8 cellular contexts compared by ENCODE assay signal in genomic region chr3:155805204-155805801, GRCh38. TPM values are rescaled to one million over a fixed set of nuclear protein-coding genes. Genes with fewer than 3 reads are reported as not detected.
DNase-seq lines count a peak whose midpoint lies in the region; ATAC-seq and TF ChIP-seq lines count a peak whose summit lies in the region.

No MANE protein-coding gene starts in this region.

- peak; percentile 4 for ATAC-seq in HG03575 (IDR thresholded peaks at IDR 0.05; ENCODE audit: extremely low read depth, insufficient number of reproducible peaks, low FRiP score, unreplicated experiment)
- peak; percentile 43 for ATAC-seq in omental fat pad (ENCODE audit: low FRiP score)
- ATAC-seq in HG03108 (IDR thresholded peaks at IDR 0.05; ENCODE audit: unreplicated experiment): no peak

- peak; percentile 80 for DNase-seq in activated effector memory CD4-positive, alpha-beta T cell treated with anti-CD3 and anti-CD28 coated beads, Interleukin-2, amount 50 U/mL, for 16 hours
- no peak for DNase-seq in activated effector memory CD4-positive, alpha-beta T cell treated with Interleukin-2 at 50 U/mL for 16 hours
- DNase-seq in fibroblast of peridontal ligament (ENCODE audit: extremely low read depth): peak; percentile 25
- no peak for DNase-seq in omental fat pad (ENCODE audit: low spot score)
- DNase-seq in T-helper 9 cell: no peak

- TF ChIP-seq CTCF in WI38 (IDR thresholded peaks at IDR 0.05; ENCODE audit: low read depth, low read length) (no peak), omental fat pad (IDR thresholded peaks at IDR 0.05) (no peak)

- H3K4me3 ChIP-seq in WI38 (ENCODE audit: low read depth, low read length): peak overlapping the region; percentile 70

RNA-seq across cellular contexts. Expression of gene C3orf33, which starts 0.8 kb away (rescaled TPM):
- total RNA-seq in omental fat pad: 1 to 10 TPM; 1.1 to 2.2 (median 1.7) TPM

RNA-seq across cellular contexts. Expression of gene SLC33A1, which starts 48.9 kb away (rescaled TPM):
- 10 to 100 TPM; 16.1 to 30.4 (median 26.8) TPM for total RNA-seq in omental fat pad

Comparison
In these comparisons a context has a peak if more than half of its experiments do, and no peak if none do; other contexts are left out.
1. DNase-seq: peak in activated effector memory CD4-positive, alpha-beta T cell treated with anti-CD3 and anti-CD28 coated beads, Interleukin-2, amount 50 U/mL, for 16 hours (single experiment) and fibroblast of peridontal ligament (single experiment); none in activated effector memory CD4-positive, alpha-beta T cell treated with Interleukin-2 at 50 U/mL for 16 hours (single experiment), omental fat pad (single experiment) and T-helper 9 cell (single experiment).